ENCODE assay signal across 18 cellular contexts in genomic region chr2:234836251-234836650, GRCh38.
DNase-seq lines count a peak whose midpoint lies in the region; ATAC-seq and TF ChIP-seq lines count a peak whose summit lies in the region.
"Had no signal": no experiment of that assay in that cellular context is flagged by ENCODE, and none has a peak within 500 bp of the region (broad histone marks: within the 10 kb centered on the region; RNA-seq: fewer than 3 reads in every experiment).

No MANE protein-coding gene starts in this region.

- H3K9ac ChIP-seq in adipocyte (ENCODE audit: low read length): no peak overlapping the region

- H3K36me3 ChIP-seq in adipocyte (ENCODE audit: control insufficient read depth, insufficient read depth, low read length, severe bottlenecking): no peaks in the 10 kb centered on the region
- no peaks in the 10 kb centered on the region for H3K36me3 ChIP-seq in spleen

- no peak for TF ChIP-seq POLR2A in spleen (IDR thresholded peaks at IDR 0.05)

- 55 to 79% (median 60%) methylated on average over 5 of the region's 5 CpGs for WGBS in spleen, 5 donors

- peak overlapping the region in 5 of 8 donors; percentile 5 to 45 (median 15) for H3K27ac ChIP-seq in spleen
- H3K27ac ChIP-seq: 22Rv1 had no signal

- H3K4me3 ChIP-seq in adipocyte (ENCODE audit: low read length) (no peak overlapping the region), spleen (no peak overlapping the region)

- H3K9me3 ChIP-seq in adipocyte (ENCODE audit: control insufficient read depth, low read length) (no peaks in the 10 kb centered on the region), spleen (no peaks in the 10 kb centered on the region)

- DNase-seq in NCI-H187 (lab: John Stamatoyannopoulos, UW) (peak; percentile 4 to 16), NCI-H187 treated with DMSO at 0.1 percent for 48 hours (lab: John Stamatoyannopoulos, UW) (no peak), adipocyte (ENCODE audit: low read depth) (peak; percentile 3), islet precursor cell (peak; percentile 70), spleen (no peak), progenitor cell of endocrine pancreas (ENCODE audit: low spot score, unreplicated experiment) (no peak)
- DNase-seq: C1 segment of cervical spinal cord, DMS 273 treated with DMSO at 0.1 percent for 48 hours, EL, H9, NCI-H1436 treated with DMSO at 0.1 percent for 48 hours, NCI-H446 treated with DMSO at 0.1 percent for 48 hours, NCI-H748 treated with DMSO at 0.1 percent for 48 hours, Right ventricle myocardium superior had no signal

- H3K27ac Mint-ChIP-seq in progenitor cell of endocrine pancreas: no peak overlapping the region
- H3K27ac Mint-ChIP-seq: H9, IgD-negative memory B cell had no signal

- no peak overlapping the region for H3K4me3 Mint-ChIP-seq in progenitor cell of endocrine pancreas (ENCODE audit: low read depth)
- H3K4me3 Mint-ChIP-seq: H9, IgD-negative memory B cell had no signal

- H3K4me1 Mint-ChIP-seq in progenitor cell of endocrine pancreas (ENCODE audit: low read depth): peaks cover 14% of the 10 kb centered on the region
- H3K4me1 Mint-ChIP-seq: IgD-negative memory B cell had no signal

- TF ChIP-seq CTCF in spleen (IDR thresholded peaks at IDR 0.05 in 8 of 11, conservative IDR thresholded peaks at IDR 0.05 in 3 of 11) (no peak), progenitor cell of endocrine pancreas (IDR thresholded peaks at IDR 0.05; ENCODE audit: unreplicated experiment) (no peak)

- H3K9me3 Mint-ChIP-seq in progenitor cell of endocrine pancreas (ENCODE audit: low read depth): no peaks in the 10 kb centered on the region
- H3K9me3 Mint-ChIP-seq: H9, IgD-negative memory B cell had no signal

- no peaks in the 10 kb centered on the region for H3K36me3 Mint-ChIP-seq in progenitor cell of endocrine pancreas (ENCODE audit: insufficient read depth)
- H3K36me3 Mint-ChIP-seq: IgD-negative memory B cell had no signal

- no peaks in the 10 kb centered on the region for H3K27me3 Mint-ChIP-seq in progenitor cell of endocrine pancreas

- no peak for ATAC-seq in HG02642 (IDR thresholded peaks at IDR 0.05; ENCODE audit: poor library complexity, unreplicated experiment)
- ATAC-seq in GM19351 (IDR thresholded peaks at IDR 0.05; ENCODE audit: unreplicated experiment): no peak

- H3K27me3 ChIP-seq in adipocyte (replicated peaks; ENCODE audit: control insufficient read depth, insufficient read depth, low read length) (no peaks in the 10 kb centered on the region), spleen (replicated peaks in 1 of 7) (no peaks in the 10 kb centered on the region)

- H3K4me1 ChIP-seq in adipocyte (ENCODE audit: control insufficient read depth, insufficient read depth, low read length) (peaks cover 26% of the 10 kb centered on the region), spleen (peaks cover 0 to 10% (median 0%) of the 10 kb centered on the region in 6 donors)

- intact Hi-C loops in spleen (cut with DNase I; ENCODE audit: low total_unique reads): no loop called here

Comparison
In these comparisons a context has a peak if more than half of its experiments do, and no peak if none do; other contexts are left out.
1. DNase-seq: peak in NCI-H187 (2 of 2), adipocyte (single experiment) and islet precursor cell (single experiment); none in NCI-H187 treated with DMSO at 0.1 percent for 48 hours (single experiment), spleen (single experiment) and progenitor cell of endocrine pancreas (single experiment).